ENCODE assay signal across 22 cellular contexts in genomic region chr5:15452780-15453179, GRCh38. TPM values are rescaled to one million over a fixed set of nuclear protein-coding genes. Genes with fewer than 3 reads are reported as not detected.
"Had no signal": no experiment of that assay in that cellular context is flagged by ENCODE, and none has a peak within 500 bp of the region (broad histone marks: within the 10 kb centered on the region; RNA-seq: fewer than 3 reads in every experiment).

No MANE protein-coding gene starts in this region.

- H3K36me3 Mint-ChIP-seq: activated naive CD4-positive, alpha-beta T cell treated with anti-CD3 and anti-CD28 coated beads, Interleukin-2, amount 50 U/mL, for 72 hours; type B pancreatic cell had no signal

- H3K27ac ChIP-seq: coronary artery, epithelial cell of prostate, ovary, spleen had no signal

- H3K27me3 Mint-ChIP-seq: effector memory CD8-positive, alpha-beta T cell; stimulated activated naive B cell treated with anti-CD40 and anti-IgM and Interleukin-4, amounts not matched to agents 10 μg/mL and 1 μg/mL and 100 μg/mL, for 72 hours had no signal

- DNase-seq: activated CD4-positive, alpha-beta T cell treated with anti-CD3 and anti-CD28 coated beads for 1 hour; activated CD4-positive, alpha-beta T cell treated with anti-CD3 and anti-CD28 coated beads, Interleukin-2, amount 50 U/mL, for 48 hours; activated effector memory CD4-positive, alpha-beta T cell treated with anti-CD3 and anti-CD28 coated beads, Interleukin-2, amount 50 U/mL, for 16 hours; activated T-cell treated with anti-CD3 and anti-CD28 coated beads, Interleukin-2, amount 50 U/mL, for 4 hours; amygdala; effector memory CD8-positive, alpha-beta T cell; foreskin fibroblast; head of caudate nucleus; islet precursor cell; nephron progenitor cell; ovary; retina; spleen; stimulated activated CD4-positive, alpha-beta T cell treated with anti-CD3 and anti-CD28 coated beads, Interleukin-2, amount 100 ng/mL, for 24 hours; stimulated activated naive B cell treated with anti-CD40 and anti-IgM and Interleukin-4, amounts not matched to agents 10 μg/mL and 1 μg/mL and 100 μg/mL, for 72 hours; substantia nigra; T-helper 9 cell had no signal

- H3K4me1 Mint-ChIP-seq: nephron progenitor cell; stimulated activated naive B cell treated with anti-CD40 and anti-IgM and Interleukin-4, amounts not matched to agents 10 μg/mL and 1 μg/mL and 100 μg/mL, for 72 hours had no signal

- H3K4me1 ChIP-seq: spleen had no signal

- ATAC-seq: activated naive CD4-positive, alpha-beta T cell treated with anti-CD3 and anti-CD28 coated beads, Interleukin-2, amount 50 U/mL, for 72 hours; activated T-cell treated with anti-CD3 and anti-CD28 coated beads, Interleukin-2, amount 50 U/mL, for 4 hours; effector memory CD8-positive, alpha-beta T cell; left lobe of liver; stimulated activated naive B cell treated with anti-CD40 and anti-IgM and Interleukin-4, amounts not matched to agents 10 μg/mL and 1 μg/mL and 100 μg/mL, for 72 hours had no signal

- H3K36me3 ChIP-seq: ovary, spleen had no signal

- H3K27ac Mint-ChIP-seq: activated naive CD4-positive, alpha-beta T cell treated with anti-CD3 and anti-CD28 coated beads, Interleukin-2, amount 50 U/mL, for 72 hours; effector memory CD8-positive, alpha-beta T cell; nephron progenitor cell; stimulated activated naive B cell treated with anti-CD40 and anti-IgM and Interleukin-4, amounts not matched to agents 10 μg/mL and 1 μg/mL and 100 μg/mL, for 72 hours; type B pancreatic cell had no signal

- H3K9me3 ChIP-seq: ovary had no signal

- H3K4me3 Mint-ChIP-seq: activated T-cell treated with anti-CD3 and anti-CD28 coated beads, Interleukin-2, amount 50 U/mL, for 4 hours; effector memory CD8-positive, alpha-beta T cell; nephron progenitor cell; stimulated activated naive B cell treated with anti-CD40 and anti-IgM and Interleukin-4, amounts not matched to agents 10 μg/mL and 1 μg/mL and 100 μg/mL, for 72 hours; type B pancreatic cell had no signal

- H3K27me3 ChIP-seq: ovary, spleen had no signal

- H3K4me3 ChIP-seq: coronary artery, ovary, spleen had no signal

RNA-seq across cellular contexts. Expression of gene FBXL7, which starts 47.2 kb away (rescaled TPM):
- total RNA-seq: activated naive CD4-positive, alpha-beta T cell treated with anti-CD3 and anti-CD28 coated beads, Interleukin-2, amount 50 U/mL, for 72 hours; activated T-cell treated with anti-CD3 and anti-CD28 coated beads, Interleukin-2, amount 50 U/mL, for 4 hours had no signal
